ENCODE assay signal across 35 cellular contexts in genomic region chr18:24805156-24805555, GRCh38.
"Had no signal": no experiment of that assay in that cellular context is flagged by ENCODE, and none has a peak within 500 bp of the region (broad histone marks: within the 10 kb centered on the region; RNA-seq: fewer than 3 reads in every experiment).

No MANE protein-coding gene starts in this region.

- H3K27me3 Mint-ChIP-seq: activated B cell treated with CpG ODN at 0.5 μM for 24 hours; activated CD4-positive, alpha-beta memory T cell treated with anti-CD3 and anti-CD28 coated beads for 36 hours; activated CD4-positive, alpha-beta T cell treated with anti-CD3 and anti-CD28 coated beads, Interleukin-2, amount 10 ng/mL, durations not matched to agents 24 days and 14 days; activated T-helper 17 cell treated with anti-CD3 and anti-CD28 coated beads, Interleukin-2, amount 50 U/mL, for 72 hours had no signal

- ATAC-seq: activated CD8-positive, alpha-beta T cell treated with anti-CD3 and anti-CD28 coated beads for 36 hours; activated naive CD4-positive, alpha-beta T cell treated with anti-CD3 and anti-CD28 coated beads, Interleukin-2, amount 50 U/mL, for 72 hours; activated T-cell treated with anti-CD3 and anti-CD28 coated beads, Interleukin-2, amount 50 U/mL, for 4 hours; activated T-cell treated with anti-CD3 and anti-CD28 coated beads, Interleukin-2, amount 50 U/mL, for 72 hours; activated T-helper 17 cell treated with anti-CD3 and anti-CD28 coated beads, Interleukin-2, amount 50 U/mL, for 72 hours; body of pancreas had no signal

- H3K4me3 Mint-ChIP-seq: activated B cell treated with CpG ODN at 0.5 μM for 24 hours; activated CD4-positive, alpha-beta memory T cell treated with anti-CD3 and anti-CD28 coated beads for 36 hours; activated CD4-positive, alpha-beta T cell treated with anti-CD3 and anti-CD28 coated beads, Interleukin-2, amount 10 ng/mL, durations not matched to agents 24 days and 14 days; activated CD8-positive, alpha-beta T cell treated with anti-CD3 and anti-CD28 coated beads for 36 hours; activated naive CD4-positive, alpha-beta T cell treated with anti-CD3 and anti-CD28 coated beads for 36 hours; activated naive CD8-positive, alpha-beta T cell treated with anti-CD3 and anti-CD28 coated beads for 36 hours; activated T-cell treated with anti-CD3 and anti-CD28 coated beads, Interleukin-2, amount 50 U/mL, for 4 hours; activated T-cell treated with anti-CD3 and anti-CD28 coated beads, Interleukin-2, amount 50 U/mL, for 72 hours; activated T-helper 1 cell treated with anti-CD3 and anti-CD28 coated beads, Interleukin-12 subunit alpha, Interleukin-12 subunit beta, Interleukin-2, Interleukin-4 antibody, amounts not matched to agents 30 ng/mL and 10 ng/mL and 1 ng/mL, durations not matched to agents 14 hours and 24 hours and 36 hours; activated T-helper 17 cell treated with anti-CD3 and anti-CD28 coated beads, Interleukin-2, amount 50 U/mL, for 72 hours; T-helper 1 cell treated with Interleukin-12 subunit alpha and Interleukin-12 subunit beta and Interleukin-4 antibody, amounts not matched to agents 30 μg/mL and 1 μg/mL, for 36 hours; T-helper 2 cell treated with Interferon-gamma antibody and Interleukin-4, amounts not matched to agents 5 μg/mL and 100 μg/mL, for 36 hours had no signal

- H3K36me3 ChIP-seq: adrenal gland, brain microvascular endothelial cell, breast epithelium had no signal

- H3K9me3 Mint-ChIP-seq: activated CD4-positive, alpha-beta T cell treated with anti-CD3 and anti-CD28 coated beads, Interleukin-2, amount 10 ng/mL, durations not matched to agents 24 days and 14 days; activated T-helper 1 cell treated with anti-CD3 and anti-CD28 coated beads, Interleukin-12 subunit alpha, Interleukin-12 subunit beta, Interleukin-2, Interleukin-4 antibody, amounts not matched to agents 30 ng/mL and 10 ng/mL and 1 ng/mL, durations not matched to agents 14 hours and 24 hours and 36 hours; activated T-helper 17 cell treated with anti-CD3 and anti-CD28 coated beads, Interleukin-2, amount 50 U/mL, for 72 hours; T-helper 1 cell treated with Interleukin-12 subunit alpha and Interleukin-12 subunit beta and Interleukin-4 antibody, amounts not matched to agents 30 μg/mL and 1 μg/mL, for 36 hours; T-helper 2 cell treated with Interferon-gamma antibody and Interleukin-4, amounts not matched to agents 5 μg/mL and 100 μg/mL, for 36 hours had no signal

- H3K27ac Mint-ChIP-seq: activated B cell treated with CpG ODN at 0.5 μM for 24 hours; activated CD4-positive, alpha-beta memory T cell treated with anti-CD3 and anti-CD28 coated beads for 36 hours; activated CD4-positive, alpha-beta T cell treated with anti-CD3 and anti-CD28 coated beads, Interleukin-2, amount 10 ng/mL, durations not matched to agents 24 days and 14 days; activated CD8-positive, alpha-beta T cell treated with anti-CD3 and anti-CD28 coated beads for 36 hours; activated naive CD4-positive, alpha-beta T cell treated with anti-CD3 and anti-CD28 coated beads for 36 hours; activated naive CD4-positive, alpha-beta T cell treated with anti-CD3 and anti-CD28 coated beads, Interleukin-2, amount 50 U/mL, for 72 hours; activated naive CD8-positive, alpha-beta T cell treated with anti-CD3 and anti-CD28 coated beads for 36 hours; activated T-cell treated with anti-CD3 and anti-CD28 coated beads, Interleukin-2, amount 50 U/mL, for 72 hours; activated T-helper 1 cell treated with anti-CD3 and anti-CD28 coated beads, Interleukin-12 subunit alpha, Interleukin-12 subunit beta, Interleukin-2, Interleukin-4 antibody, amounts not matched to agents 30 ng/mL and 10 ng/mL and 1 ng/mL, durations not matched to agents 14 hours and 24 hours and 36 hours; activated T-helper 17 cell treated with anti-CD3 and anti-CD28 coated beads, Interleukin-2, amount 50 U/mL, for 72 hours; T-helper 1 cell treated with Interleukin-12 subunit alpha and Interleukin-12 subunit beta and Interleukin-4 antibody, amounts not matched to agents 30 μg/mL and 1 μg/mL, for 36 hours; T-helper 2 cell treated with Interferon-gamma antibody and Interleukin-4, amounts not matched to agents 5 μg/mL and 100 μg/mL, for 36 hours had no signal

- H3K4me3 ChIP-seq: adrenal gland, body of pancreas, breast epithelium had no signal

- H3K27ac ChIP-seq: adrenal gland, body of pancreas, brain microvascular endothelial cell, breast epithelium, VCaP had no signal

- H3K36me3 Mint-ChIP-seq: activated CD4-positive, alpha-beta memory T cell treated with anti-CD3 and anti-CD28 coated beads for 36 hours; activated naive CD4-positive, alpha-beta T cell treated with anti-CD3 and anti-CD28 coated beads, Interleukin-2, amount 50 U/mL, for 72 hours; activated naive CD8-positive, alpha-beta T cell treated with anti-CD3 and anti-CD28 coated beads for 36 hours had no signal

- DNase-seq: activated B cell treated with CpG ODN at 0.5 μM for 24 hours; activated CD4-positive, alpha-beta memory T cell treated with anti-CD3 and anti-CD28 coated beads for 36 hours; activated CD4-positive, alpha-beta T cell treated with anti-CD3 and anti-CD28 coated beads for 4 hours; activated CD4-positive, alpha-beta T cell treated with anti-CD3 and anti-CD28 coated beads, Interleukin-2, amount 10 ng/mL, durations not matched to agents 24 days and 14 days; activated CD4-positive, alpha-beta T cell treated with anti-CD3 and anti-CD28 coated beads, Interleukin-2, amount 50 U/mL, for 1 hour; activated CD4-positive, alpha-beta T cell treated with anti-CD3 and anti-CD28 coated beads, Interleukin-2, amount 50 U/mL, for 4 hours; activated CD4-positive, CD25-positive, alpha-beta regulatory T cell treated with anti-CD3 and anti-CD28 coated beads, Interleukin-2, amount 50 U/mL, for 72 hours; activated CD8-positive, alpha-beta memory T cell treated with anti-CD3 and anti-CD28 coated beads, Interleukin-2, amount 50 U/mL, for 4 hours; activated CD8-positive, alpha-beta T cell treated with anti-CD3 and anti-CD28 coated beads for 36 hours; activated effector memory CD4-positive, alpha-beta T cell treated with anti-CD3 and anti-CD28 coated beads, Interleukin-2, amount 50 U/mL, for 16 hours; activated gamma-delta T cell treated with Interleukin-2 at 50 U/mL for 16 hours; activated naive CD4-positive, alpha-beta T cell; activated naive CD4-positive, alpha-beta T cell treated with anti-CD3 and anti-CD28 coated beads for 36 hours; activated naive CD4-positive, alpha-beta T cell treated with anti-CD3 and anti-CD28 coated beads, Interleukin-2, amount 50 U/mL, for 16 hours; activated naive CD8-positive, alpha-beta T cell treated with anti-CD3 and anti-CD28 coated beads for 36 hours; activated T-cell treated with anti-CD3 and anti-CD28 coated beads for 4 hours; activated T-cell treated with anti-CD3 and anti-CD28 coated beads, Interleukin-2, amount 50 U/mL, for 1 hour; activated T-cell treated with anti-CD3 and anti-CD28 coated beads, Interleukin-2, amount 50 U/mL, for 4 hours; activated T-cell treated with anti-CD3 and anti-CD28 coated beads, Interleukin-2, amount 50 U/mL, for 72 hours; adrenal gland; amniotic stem cell; aorta; body of pancreas; brain microvascular endothelial cell; central memory CD4-positive, alpha-beta T cell; T-helper 1 cell; T-helper 2 cell; T-helper 9 cell had no signal

- H3K4me1 ChIP-seq: adrenal gland, body of pancreas, breast epithelium had no signal

- H3K27me3 ChIP-seq: adrenal gland, body of pancreas, brain microvascular endothelial cell, breast epithelium had no signal

- H3K4me1 Mint-ChIP-seq: activated B cell treated with CpG ODN at 0.5 μM for 24 hours; activated CD4-positive, alpha-beta T cell treated with anti-CD3 and anti-CD28 coated beads, Interleukin-2, amount 10 ng/mL, durations not matched to agents 24 days and 14 days; activated naive CD8-positive, alpha-beta T cell treated with anti-CD3 and anti-CD28 coated beads for 36 hours; activated T-helper 17 cell treated with anti-CD3 and anti-CD28 coated beads, Interleukin-2, amount 50 U/mL, for 72 hours had no signal

- H3K9me3 ChIP-seq: adrenal gland, body of pancreas, breast epithelium had no signal
